Comparison of ENCODE assay signal across 11 cellular contexts in the genomic region with DNA sequence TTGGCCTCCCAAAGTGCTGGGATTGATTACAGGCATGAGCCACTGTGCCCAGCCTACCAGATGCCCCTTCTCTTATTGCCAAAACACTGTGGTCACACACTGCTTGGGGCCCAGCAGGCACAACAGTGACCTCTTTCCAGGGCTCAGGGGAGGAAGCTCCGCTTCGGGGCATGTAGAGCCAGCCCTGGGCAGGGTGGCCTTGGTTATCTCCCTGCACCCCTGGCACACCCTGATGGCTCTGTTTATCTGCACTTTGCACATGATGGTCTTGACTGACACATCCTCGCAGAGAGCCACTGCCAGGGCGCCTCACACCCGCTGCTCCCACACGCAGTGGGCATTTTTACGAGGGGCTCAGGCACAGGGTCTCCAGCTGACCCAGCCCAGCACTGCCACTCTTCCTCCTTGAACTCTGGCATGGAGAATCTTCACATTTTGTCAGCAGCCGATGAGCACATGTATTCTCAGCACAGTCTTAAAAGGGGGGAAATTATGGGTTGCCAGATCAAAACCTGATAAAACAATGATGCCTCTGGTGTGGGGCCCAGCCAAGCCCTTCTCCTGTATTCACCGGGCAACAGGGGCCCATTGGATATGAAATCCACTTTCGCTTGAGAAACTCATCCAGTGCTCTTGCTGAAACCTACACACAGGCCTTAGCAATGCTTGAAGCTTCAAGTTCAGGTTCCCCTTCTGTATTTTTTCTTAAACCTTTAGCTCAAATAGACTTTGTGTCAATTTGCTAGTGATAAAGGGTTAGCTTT. TPM values are rescaled to one million over a fixed set of nuclear protein-coding genes. Genes with fewer than 3 reads are reported as not detected.
DNase-seq lines count a peak whose midpoint lies in the region; ATAC-seq and TF ChIP-seq lines count a peak whose summit lies in the region.
"Had no signal": no experiment of that assay in that cellular context is flagged by ENCODE, and none has a peak within 500 bp of the region (broad histone marks: within the 10 kb centered on the region; RNA-seq: fewer than 3 reads in every experiment).

No MANE protein-coding gene starts in this region.

- H3K27ac ChIP-seq in BLaER1, result peak overlapping the region; percentile 79
- H3K27ac ChIP-seq: brain microvascular endothelial cell had no signal

- no peak for ATAC-seq in natural killer cell

- peaks cover 48% of the 10 kb centered on the region for H3K36me3 ChIP-seq in BLaER1

- H3K9me3 Mint-ChIP-seq in activated naive CD4-positive, alpha-beta T cell treated with anti-CD3 and anti-CD28 coated beads, Interleukin-2, amount 10 ng/mL, durations not matched to agents 7 days and 5 days, result no peaks in the 10 kb centered on the region
- H3K9me3 Mint-ChIP-seq in natural killer cell, result no peaks in the 10 kb centered on the region
- H3K9me3 Mint-ChIP-seq in progenitor cell of endocrine pancreas (ENCODE audit: low read depth), result no peaks in the 10 kb centered on the region

- no peak for TF ChIP-seq CTCF in natural killer cell (IDR thresholded peaks at IDR 0.05)
- TF ChIP-seq CTCF in progenitor cell of endocrine pancreas (IDR thresholded peaks at IDR 0.05; ENCODE audit: unreplicated experiment), result no peak

- H4K20me1 ChIP-seq in BLaER1, result peaks cover 93% of the 10 kb centered on the region

- H3K4me3 Mint-ChIP-seq in activated naive CD4-positive, alpha-beta T cell treated with anti-CD3 and anti-CD28 coated beads, Interleukin-2, amount 10 ng/mL, durations not matched to agents 7 days and 5 days, result peak overlapping the region; percentile 59
- H3K4me3 Mint-ChIP-seq in natural killer cell (peak overlapping the region; percentile 52), progenitor cell of endocrine pancreas (ENCODE audit: low read depth) (no peak overlapping the region)

- intact Hi-C loops in natural killer cell (cut with micrococcal nuclease), result no loop called here

- H3K36me3 Mint-ChIP-seq in activated naive CD4-positive, alpha-beta T cell treated with anti-CD3 and anti-CD28 coated beads, Interleukin-2, amount 10 ng/mL, durations not matched to agents 7 days and 5 days, result peaks cover 70% of the 10 kb centered on the region
- H3K36me3 Mint-ChIP-seq in natural killer cell (peaks cover 7% of the 10 kb centered on the region), progenitor cell of endocrine pancreas (ENCODE audit: insufficient read depth) (no peaks in the 10 kb centered on the region)

- peak overlapping the region; percentile 94 for H3K4me2 ChIP-seq in BLaER1

- peak overlapping the region; percentile 36; the same call in 1 of the 2 replicates for H3K4me3 ChIP-seq in BLaER1

- H3K4me1 ChIP-seq in BLaER1, result peaks cover 87% of the 10 kb centered on the region

- peak overlapping the region; percentile 97 for H3K27ac Mint-ChIP-seq in activated naive CD4-positive, alpha-beta T cell treated with anti-CD3 and anti-CD28 coated beads, Interleukin-2, amount 10 ng/mL, durations not matched to agents 7 days and 5 days
- peak overlapping the region; percentile 89 to 97 for H3K27ac Mint-ChIP-seq in natural killer cell
- H3K27ac Mint-ChIP-seq in progenitor cell of endocrine pancreas, result no peak overlapping the region

- H3K27me3 Mint-ChIP-seq in activated naive CD4-positive, alpha-beta T cell treated with anti-CD3 and anti-CD28 coated beads, Interleukin-2, amount 10 ng/mL, durations not matched to agents 7 days and 5 days, result no peaks in the 10 kb centered on the region
- H3K27me3 Mint-ChIP-seq in natural killer cell (ENCODE audit: low read depth in 2 of 2) (no peaks in the 10 kb centered on the region), progenitor cell of endocrine pancreas (no peaks in the 10 kb centered on the region)

- peak in 75 of 76 experiments; percentile 60 to 97 (median 92) for DNase-seq in HUDEP-2 (lab: John Stamatoyannopoulos, UW; ENCODE audit: unreplicated experiment in 76 of 76)
- DNase-seq in activated naive CD4-positive, alpha-beta T cell treated with anti-CD3 and anti-CD28 coated beads, Interleukin-2, amount 10 ng/mL, durations not matched to agents 7 days and 5 days, result no peak
- no peak for DNase-seq in natural killer cell
- DNase-seq in amniotic stem cell (lab: John Stamatoyannopoulos, UW), result no peak
- no peak for DNase-seq in progenitor cell of endocrine pancreas (ENCODE audit: low spot score, unreplicated experiment)
- DNase-seq in activated CD8-positive, alpha-beta memory T cell treated with anti-CD3 and anti-CD28 coated beads, Interleukin-2, amount 50 U/mL, for 4 hours, result no peak
- DNase-seq in NCI-H1436 treated with DMSO at 0.1 percent for 48 hours (lab: John Stamatoyannopoulos, UW), result no peak
- DNase-seq: activated CD4-positive, CD25-positive, alpha-beta regulatory T cell treated with anti-CD3 and anti-CD28 coated beads, Interleukin-2, amount 50 U/mL, for 72 hours; brain microvascular endothelial cell; NCI-H226 had no signal

- no peaks in the 10 kb centered on the region for H3K27me3 ChIP-seq in BLaER1
- H3K27me3 ChIP-seq: brain microvascular endothelial cell had no signal

- H3K4me1 Mint-ChIP-seq in activated naive CD4-positive, alpha-beta T cell treated with anti-CD3 and anti-CD28 coated beads, Interleukin-2, amount 10 ng/mL, durations not matched to agents 7 days and 5 days, result peaks cover 89% of the 10 kb centered on the region
- H3K4me1 Mint-ChIP-seq in natural killer cell (peaks cover 97 to 100% of the 10 kb centered on the region in 2 donors), progenitor cell of endocrine pancreas (ENCODE audit: low read depth) (peaks cover 38% of the 10 kb centered on the region)

- H3K9ac ChIP-seq in BLaER1, result peak overlapping the region; percentile 59

- CTCF ChIA-PET in activated naive CD4-positive, alpha-beta T cell treated with anti-CD3 and anti-CD28 coated beads, Interleukin-2, amount 10 ng/mL, durations not matched to agents 7 days and 5 days (lab: Charles Lee), result interaction anchor here (0.7 kb wide), 1 partner anchor 134 kb away, joined by 3 read pairs; no protein-coding TSS in a partner anchor

- no peaks in the 10 kb centered on the region for H3K9me3 ChIP-seq in BLaER1

RNA-seq across cellular contexts. Expression of gene GYPC, which starts 5.9 kb away (rescaled TPM):
- total RNA-seq in natural killer cell (10 to 100 TPM; 74.2 to 92.3 (median 78.7) TPM), progenitor cell of endocrine pancreas (29.5 and 34.5 TPM in 2 replicates)

Comparison
In these comparisons a context has a peak if more than half of its experiments do, and no peak if none do; other contexts are left out.
1. DNase-seq: peak in HUDEP-2 (75 of 76); none in activated naive CD4-positive, alpha-beta T cell treated with anti-CD3 and anti-CD28 coated beads, Interleukin-2, amount 10 ng/mL, durations not matched to agents 7 days and 5 days (single experiment), natural killer cell (single experiment), amniotic stem cell (single experiment), progenitor cell of endocrine pancreas (single experiment), activated CD8-positive, alpha-beta memory T cell treated with anti-CD3 and anti-CD28 coated beads, Interleukin-2, amount 50 U/mL, for 4 hours (single experiment) and NCI-H1436 treated with DMSO at 0.1 percent for 48 hours (single experiment).